ENCODE assay signal across 8 cellular contexts in genomic region chr6:71533939-71534379, GRCh38.
DNase-seq lines count a peak whose midpoint lies in the region; ATAC-seq and TF ChIP-seq lines count a peak whose summit lies in the region.

No MANE protein-coding gene starts in this region.

- no peak overlapping the region for H3K27ac Mint-ChIP-seq in stimulated activated memory B cell treated with anti-CD40 and anti-IgM and Interleukin-4, amounts not matched to agents 10 μg/mL and 1 μg/mL and 100 μg/mL, for 72 hours

- peaks cover 22% of the 10 kb centered on the region for H3K27me3 Mint-ChIP-seq in stimulated activated memory B cell treated with anti-CD40 and anti-IgM and Interleukin-4, amounts not matched to agents 10 μg/mL and 1 μg/mL and 100 μg/mL, for 72 hours

- DNase-seq in HL-60 (ENCODE audit: low read depth in 1 of 2, low spot score in 1 of 2) (no peak), astrocyte of the cerebellum (ENCODE audit: low read depth) (peak; percentile 31), lower lobe of right lung (no peak), NCI-H187 (lab: John Stamatoyannopoulos, UW) (no peak)
- no peak for DNase-seq in activated CD4-positive, alpha-beta T cell treated with anti-CD3 and anti-CD28 coated beads for 48 hours

- H3K27me3 ChIP-seq in HL-60 (ENCODE audit: insufficient read depth, poor library complexity, severe bottlenecking) (no peaks in the 10 kb centered on the region), lower lobe of right lung (ENCODE audit: low read depth) (no peaks in the 10 kb centered on the region)

- TF ChIP-seq CTCF in C4-2B (conservative IDR thresholded peaks at IDR 0.05) (peak; percentile 72), HL-60 (IDR thresholded peaks at IDR 0.05; ENCODE audit: insufficient read depth, low read length) (peak; percentile 26), astrocyte of the cerebellum (IDR thresholded peaks at IDR 0.05; ENCODE audit: low read depth, low read length, missing control alignments) (peak; percentile 32), lower lobe of right lung (IDR thresholded peaks at IDR 0.05) (peak; percentile 67)

- H3K4me1 Mint-ChIP-seq in stimulated activated memory B cell treated with anti-CD40 and anti-IgM and Interleukin-4, amounts not matched to agents 10 μg/mL and 1 μg/mL and 100 μg/mL, for 72 hours = no peaks in the 10 kb centered on the region

- H3K9me3 ChIP-seq in lower lobe of right lung = no peaks in the 10 kb centered on the region

- H3K4me3 Mint-ChIP-seq in stimulated activated memory B cell treated with anti-CD40 and anti-IgM and Interleukin-4, amounts not matched to agents 10 μg/mL and 1 μg/mL and 100 μg/mL, for 72 hours = no peak overlapping the region

- intact Hi-C loops in lower lobe of right lung (cut with DNase I) = no loop called here

- H3K4me1 ChIP-seq in lower lobe of right lung = no peaks in the 10 kb centered on the region

- ATAC-seq in lower lobe of right lung (no peak), HG03095 (IDR thresholded peaks at IDR 0.05; ENCODE audit: unreplicated experiment) (no peak)
- no peak for ATAC-seq in stimulated activated memory B cell treated with anti-CD40 and anti-IgM and Interleukin-4, amounts not matched to agents 10 μg/mL and 1 μg/mL and 100 μg/mL, for 72 hours

- in situ Hi-C loops in astrocyte of the cerebellum (cut with HindIII; ENCODE audit: low sequenced_read_pairs) = no loop called here

- H3K36me3 Mint-ChIP-seq in stimulated activated memory B cell treated with anti-CD40 and anti-IgM and Interleukin-4, amounts not matched to agents 10 μg/mL and 1 μg/mL and 100 μg/mL, for 72 hours = no peaks in the 10 kb centered on the region

- H3K4me3 ChIP-seq in HL-60 (replicated peaks; ENCODE audit: insufficient read depth, low read length) = no peak overlapping the region
- H3K4me3 ChIP-seq in astrocyte of the cerebellum (ENCODE audit: low read depth, low read length) = no peak overlapping the region
- H3K4me3 ChIP-seq in lower lobe of right lung = no peak overlapping the region

- H3K36me3 ChIP-seq in lower lobe of right lung = no peaks in the 10 kb centered on the region

- no peaks in the 10 kb centered on the region for H3K9me3 Mint-ChIP-seq in stimulated activated memory B cell treated with anti-CD40 and anti-IgM and Interleukin-4, amounts not matched to agents 10 μg/mL and 1 μg/mL and 100 μg/mL, for 72 hours

- H3K27ac ChIP-seq in C4-2B (no peak overlapping the region), HL-60 (replicated peaks) (no peak overlapping the region), lower lobe of right lung (no peak overlapping the region)
